23 cellular contexts compared by ENCODE assay signal in the genomic region with DNA sequence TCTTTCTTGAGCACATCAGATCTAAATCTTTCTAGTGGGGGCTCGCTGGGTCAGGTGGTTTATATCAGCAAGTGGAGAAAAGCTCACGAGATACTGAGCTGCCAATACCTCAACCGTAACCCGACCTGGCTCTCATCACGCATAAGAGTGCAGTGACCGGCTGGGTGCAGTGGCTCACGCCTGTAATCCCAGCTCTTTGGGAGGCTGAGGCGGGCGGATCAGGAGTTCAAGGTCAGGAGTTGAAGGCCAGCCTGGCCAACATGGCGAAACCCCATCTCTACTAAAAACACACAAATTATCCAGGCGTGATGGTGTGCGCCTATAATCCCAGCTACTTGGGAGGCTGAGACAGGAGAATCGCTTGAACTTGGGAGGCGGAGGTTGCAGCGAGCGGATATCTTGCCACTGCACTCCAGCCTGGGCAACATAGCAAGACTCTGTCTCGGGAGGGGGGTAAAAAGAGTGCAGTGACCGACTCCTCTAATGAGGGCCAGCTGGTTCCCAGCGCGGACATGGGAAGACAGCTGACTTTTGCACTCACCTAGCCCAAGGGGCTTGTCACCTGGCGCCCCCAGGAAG.
DNase-seq lines count a peak whose midpoint lies in the region; ATAC-seq and TF ChIP-seq lines count a peak whose summit lies in the region.
"Had no signal": no experiment of that assay in that cellular context is flagged by ENCODE, and none has a peak within 500 bp of the region (broad histone marks: within the 10 kb centered on the region; RNA-seq: fewer than 3 reads in every experiment).

No MANE protein-coding gene starts in this region.

- no peak overlapping the region for H3K27ac Mint-ChIP-seq in GM23338
- H3K27ac Mint-ChIP-seq: CD8-positive, alpha-beta T cell had no signal

- no peak overlapping the region for H3K4me3 ChIP-seq in GM23338
- no peak overlapping the region for H3K4me3 ChIP-seq in WERI-Rb-1 (ENCODE audit: low read depth, low read length)
- no peak overlapping the region for H3K4me3 ChIP-seq in right lobe of liver
- no peak overlapping the region for H3K4me3 ChIP-seq in rectal smooth muscle tissue (ENCODE audit: low read length)
- H3K4me3 ChIP-seq: PC-9, SK-N-MC had no signal

- peaks cover 14% of the 10 kb centered on the region for H3K4me1 Mint-ChIP-seq in GM23338

- intact Hi-C loops in right lobe of liver (cut with DNase I) = no loop called here

- H3K9me3 ChIP-seq in WERI-Rb-1 (ENCODE audit: severe bottlenecking) = no peaks in the 10 kb centered on the region
- no peaks in the 10 kb centered on the region for H3K9me3 ChIP-seq in right lobe of liver

- no peaks in the 10 kb centered on the region for H3K9me2 ChIP-seq in GM23338 (ENCODE audit: insufficient read depth)

- H3K4me1 ChIP-seq in GM23338 (ENCODE audit: insufficient read depth) (no peaks in the 10 kb centered on the region), right lobe of liver (peaks cover 0 to 8% (median 2%) of the 10 kb centered on the region in 4 donors), rectal smooth muscle tissue (ENCODE audit: control insufficient read depth, insufficient read depth, low read length) (peaks cover under 1% of the 10 kb centered on the region)

- H4K20me1 ChIP-seq in GM23338 (replicated peaks; ENCODE audit: insufficient read depth) = no peaks in the 10 kb centered on the region

- no peak overlapping the region for H3K4me3 Mint-ChIP-seq in GM23338
- H3K4me3 Mint-ChIP-seq: CD8-positive, alpha-beta T cell had no signal

- H3K36me3 ChIP-seq in GM23338 (ENCODE audit: insufficient read depth) (no peaks in the 10 kb centered on the region), WERI-Rb-1 (no peaks in the 10 kb centered on the region), right lobe of liver (no peaks in the 10 kb centered on the region), rectal smooth muscle tissue (ENCODE audit: control insufficient read depth, insufficient read depth, low read length) (no peaks in the 10 kb centered on the region)

- H3K27ac ChIP-seq in GM23338 (ENCODE audit: low read depth) = no peak overlapping the region
- no peak overlapping the region for H3K27ac ChIP-seq in WERI-Rb-1
- H3K27ac ChIP-seq in right lobe of liver = peak overlapping the region in 2 of 3 donors; percentile 13 to 36
- H3K27ac ChIP-seq in rectal smooth muscle tissue (ENCODE audit: low read depth, low read length) = peak overlapping the region; percentile 49
- H3K27ac ChIP-seq: PC-9, SK-N-MC had no signal

- 53% methylated on average over 15 of the region's 21 CpGs for WGBS in right lobe of liver (ENCODE audit: insufficient coverage, low coverage, low lambda C conversion rate, missing lambda C conversion rate)

- no peak for TF ChIP-seq CTCF in GM23338 (conservative IDR thresholded peaks at IDR 0.05; ENCODE audit: low read depth in 2 of 2)
- TF ChIP-seq CTCF in WERI-Rb-1 (IDR thresholded peaks at IDR 0.05; ENCODE audit: low read depth, low read length) = no peak
- no peak for TF ChIP-seq CTCF in right lobe of liver (IDR thresholded peaks at IDR 0.05)

- no peaks in the 10 kb centered on the region for H3F3A ChIP-seq in GM23338 (replicated peaks; ENCODE audit: low read depth)

- peaks cover 8% of the 10 kb centered on the region for H3K27me3 Mint-ChIP-seq in GM23338 (ENCODE audit: insufficient read depth, low read depth, poor library complexity)

- H3K27me3 ChIP-seq in GM23338 (ENCODE audit: insufficient read depth) (no peaks in the 10 kb centered on the region), WERI-Rb-1 (ENCODE audit: insufficient read depth, low read depth, severe bottlenecking) (no peaks in the 10 kb centered on the region), right lobe of liver (no peaks in the 10 kb centered on the region), rectal smooth muscle tissue (ENCODE audit: control insufficient read depth, insufficient read depth, low read length) (no peaks in the 10 kb centered on the region)

- DNase-seq in GM23338 (ENCODE audit: low spot score) (peak; percentile 39), WERI-Rb-1 (peak; percentile 12), right lobe of liver (no peak), DMS 273 (lab: John Stamatoyannopoulos, UW; ENCODE audit: unreplicated experiment) (no peak), hypothalamus (lab: John Stamatoyannopoulos, UW) (no peak)
- no peak for DNase-seq in activated naive CD4-positive, alpha-beta T cell (lab: John Stamatoyannopoulos, UW)
- DNase-seq: C1 segment of cervical spinal cord; CD8-positive, alpha-beta T cell; DMS153; GDM1; H7; KBM-7; MM.1S; NCI-H1048; NCI-H1417 treated with DMSO at 0.1 percent for 48 hours; NCI-H1930; NCI-H510A; NCI-H748 treated with DMSO at 0.1 percent for 48 hours; PC-9; RPMI8226; SHP77 treated with DMSO at 0.1 percent for 48 hours had no signal

- H3K79me2 ChIP-seq in GM23338 (replicated peaks; ENCODE audit: insufficient read depth) = no peaks in the 10 kb centered on the region

- no peak overlapping the region for H3K4me2 ChIP-seq in GM23338
- H3K4me2 ChIP-seq: PC-9 had no signal

- peak; percentile 77 for ATAC-seq in GM23338
- ATAC-seq in right lobe of liver = no peak
- ATAC-seq: CD8-positive, alpha-beta T cell had no signal

- TF ChIP-seq POLR2A in right lobe of liver (IDR thresholded peaks at IDR 0.05) = no peak

- H3K9ac ChIP-seq in rectal smooth muscle tissue (ENCODE audit: low read length) = no peak overlapping the region

- no peaks in the 10 kb centered on the region for H3K9me3 Mint-ChIP-seq in GM23338
- H3K9me3 Mint-ChIP-seq: CD8-positive, alpha-beta T cell had no signal

- peak overlapping the region; percentile 52; the same call in 1 of the 2 replicates for H2AFZ ChIP-seq in GM23338
- H2AFZ ChIP-seq: PC-9 had no signal

- H3K36me3 Mint-ChIP-seq in GM23338 (ENCODE audit: low read depth) = no peaks in the 10 kb centered on the region
- H3K36me3 Mint-ChIP-seq: CD8-positive, alpha-beta T cell had no signal

TF ChIP-seq in GM23338, 12 proteins besides CTCF, POLR2A, EP300 and RAD21 (continues in another document):
- TF ChIP-seq, protein P1, sequence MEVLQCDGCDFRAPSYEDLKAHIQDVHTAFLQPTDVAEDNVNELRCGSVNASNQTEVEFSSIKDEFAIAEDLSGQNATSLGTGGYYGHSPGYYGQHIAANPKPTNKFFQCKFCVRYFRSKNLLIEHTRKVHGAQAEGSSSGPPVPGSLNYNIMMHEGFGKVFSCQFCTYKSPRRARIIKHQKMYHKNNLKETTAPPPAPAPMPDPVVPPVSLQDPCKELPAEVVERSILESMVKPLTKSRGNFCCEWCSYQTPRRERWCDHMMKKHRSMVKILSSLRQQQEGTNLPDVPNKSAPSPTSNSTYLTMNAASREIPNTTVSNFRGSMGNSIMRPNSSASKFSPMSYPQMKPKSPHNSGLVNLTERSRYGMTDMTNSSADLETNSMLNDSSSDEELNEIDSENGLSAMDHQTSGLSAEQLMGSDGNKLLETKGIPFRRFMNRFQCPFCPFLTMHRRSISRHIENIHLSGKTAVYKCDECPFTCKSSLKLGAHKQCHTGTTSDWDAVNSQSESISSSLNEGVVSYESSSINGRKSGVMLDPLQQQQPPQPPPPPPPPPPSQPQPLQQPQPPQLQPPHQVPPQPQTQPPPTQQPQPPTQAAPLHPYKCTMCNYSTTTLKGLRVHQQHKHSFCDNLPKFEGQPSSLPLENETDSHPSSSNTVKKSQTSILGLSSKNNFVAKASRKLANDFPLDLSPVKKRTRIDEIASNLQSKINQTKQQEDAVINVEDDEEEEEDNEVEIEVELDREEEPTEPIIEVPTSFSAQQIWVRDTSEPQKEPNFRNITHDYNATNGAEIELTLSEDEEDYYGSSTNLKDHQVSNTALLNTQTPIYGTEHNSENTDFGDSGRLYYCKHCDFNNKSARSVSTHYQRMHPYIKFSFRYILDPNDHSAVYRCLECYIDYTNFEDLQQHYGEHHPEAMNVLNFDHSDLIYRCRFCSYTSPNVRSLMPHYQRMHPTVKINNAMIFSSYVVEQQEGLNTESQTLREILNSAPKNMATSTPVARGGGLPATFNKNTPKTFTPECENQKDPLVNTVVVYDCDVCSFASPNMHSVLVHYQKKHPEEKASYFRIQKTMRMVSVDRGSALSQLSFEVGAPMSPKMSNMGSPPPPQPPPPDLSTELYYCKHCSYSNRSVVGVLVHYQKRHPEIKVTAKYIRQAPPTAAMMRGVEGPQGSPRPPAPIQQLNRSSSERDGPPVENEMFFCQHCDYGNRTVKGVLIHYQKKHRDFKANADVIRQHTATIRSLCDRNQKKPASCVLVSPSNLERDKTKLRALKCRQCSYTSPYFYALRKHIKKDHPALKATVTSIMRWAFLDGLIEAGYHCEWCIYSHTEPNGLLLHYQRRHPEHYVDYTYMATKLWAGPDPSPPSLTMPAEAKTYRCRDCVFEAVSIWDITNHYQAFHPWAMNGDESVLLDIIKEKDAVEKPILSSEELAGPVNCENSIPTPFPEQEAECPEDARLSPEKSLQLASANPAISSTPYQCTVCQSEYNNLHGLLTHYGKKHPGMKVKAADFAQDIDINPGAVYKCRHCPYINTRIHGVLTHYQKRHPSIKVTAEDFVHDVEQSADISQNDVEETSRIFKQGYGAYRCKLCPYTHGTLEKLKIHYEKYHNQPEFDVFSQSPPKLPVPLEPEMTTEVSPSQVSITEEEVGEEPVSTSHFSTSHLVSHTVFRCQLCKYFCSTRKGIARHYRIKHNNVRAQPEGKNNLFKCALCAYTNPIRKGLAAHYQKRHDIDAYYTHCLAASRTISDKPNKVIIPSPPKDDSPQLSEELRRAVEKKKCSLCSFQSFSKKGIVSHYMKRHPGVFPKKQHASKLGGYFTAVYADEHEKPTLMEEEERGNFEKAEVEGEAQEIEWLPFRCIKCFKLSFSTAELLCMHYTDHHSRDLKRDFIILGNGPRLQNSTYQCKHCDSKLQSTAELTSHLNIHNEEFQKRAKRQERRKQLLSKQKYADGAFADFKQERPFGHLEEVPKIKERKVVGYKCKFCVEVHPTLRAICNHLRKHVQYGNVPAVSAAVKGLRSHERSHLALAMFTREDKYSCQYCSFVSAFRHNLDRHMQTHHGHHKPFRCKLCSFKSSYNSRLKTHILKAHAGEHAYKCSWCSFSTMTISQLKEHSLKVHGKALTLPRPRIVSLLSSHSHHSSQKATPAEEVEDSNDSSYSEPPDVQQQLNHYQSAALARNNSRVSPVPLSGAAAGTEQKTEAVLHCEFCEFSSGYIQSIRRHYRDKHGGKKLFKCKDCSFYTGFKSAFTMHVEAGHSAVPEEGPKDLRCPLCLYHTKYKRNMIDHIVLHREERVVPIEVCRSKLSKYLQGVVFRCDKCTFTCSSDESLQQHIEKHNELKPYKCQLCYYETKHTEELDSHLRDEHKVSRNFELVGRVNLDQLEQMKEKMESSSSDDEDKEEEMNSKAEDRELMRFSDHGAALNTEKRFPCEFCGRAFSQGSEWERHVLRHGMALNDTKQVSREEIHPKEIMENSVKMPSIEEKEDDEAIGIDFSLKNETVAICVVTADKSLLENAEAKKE (CRISPR knock-in tag; IDR thresholded peaks at IDR 0.05) = no peak
- TF ChIP-seq EZH2phosphoT487 (IDR thresholded peaks at IDR 0.05; ENCODE audit: unreplicated experiment) (no peak), ZNF331 (CRISPR knock-in tag; IDR thresholded peaks at IDR 0.05; ENCODE audit: low read depth) (no peak), CREB1 (CRISPR knock-in tag; IDR thresholded peaks at IDR 0.05; ENCODE audit: low read depth) (no peak), EZH2 (IDR thresholded peaks at IDR 0.05; ENCODE audit: low read depth, unreplicated experiment) (no peak), STAT1 (IDR thresholded peaks at IDR 0.05; ENCODE audit: unreplicated experiment) (no peak)

Comparison
In these comparisons a context has a peak if more than half of its experiments do, and no peak if none do; other contexts are left out.
1. DNase-seq: peak in GM23338 (single experiment) and WERI-Rb-1 (single experiment); none in right lobe of liver (0 of 3), DMS 273 (single experiment), hypothalamus (0 of 51) and activated naive CD4-positive, alpha-beta T cell (0 of 4).
2. H3K27ac ChIP-seq: peak in right lobe of liver (2 of 3) and rectal smooth muscle tissue (single experiment); none in GM23338 (single experiment) and WERI-Rb-1 (single experiment).